ENCODE assay signal across 17 cellular contexts in genomic region chr4:107423677-107424405, GRCh38.
DNase-seq lines count a peak whose midpoint lies in the region; TF ChIP-seq lines count a peak whose summit lies in the region.
"Had no signal": no experiment of that assay in that cellular context is flagged by ENCODE, and none has a peak within 500 bp of the region (broad histone marks: within the 10 kb centered on the region; RNA-seq: fewer than 3 reads in every experiment).

No MANE protein-coding gene starts in this region.

- no peaks in the 10 kb centered on the region for H4K20me1 ChIP-seq in OCI-LY3 (ENCODE audit: insufficient read depth, low read length)

- H3K27ac Mint-ChIP-seq in CD4-positive, alpha-beta memory T cell: no peak overlapping the region
- no peak overlapping the region for H3K27ac Mint-ChIP-seq in activated CD4-positive, alpha-beta T cell treated with anti-CD3 and anti-CD28 coated beads, Interleukin-2, amount 10 ng/mL, durations not matched to agents 7 days and 5 days
- H3K27ac Mint-ChIP-seq: B cell; T-helper 1 cell treated with Interleukin-12 subunit alpha and Interleukin-12 subunit beta and Interleukin-4 antibody, amounts not matched to agents 30 μg/mL and 1 μg/mL, for 36 hours had no signal

- H2AFZ ChIP-seq in OCI-LY3 (ENCODE audit: low read depth, low read length): peak overlapping the region; percentile 83
- H2AFZ ChIP-seq: GM23248, PC-9 had no signal

- DNase-seq in A172 (ENCODE audit: low spot score) (peak; percentile 3), AG10803 (ENCODE audit: low read depth) (peak; percentile 16), fibroblast of pulmonary artery (ENCODE audit: low read depth) (peak; percentile 8), GOT3 (lab: John Stamatoyannopoulos, UW) (no peak), NK-92 (lab: John Stamatoyannopoulos, UW; ENCODE audit: unreplicated experiment) (no peak)
- DNase-seq in CD4-positive, alpha-beta memory T cell: no peak
- DNase-seq in activated CD4-positive, alpha-beta T cell treated with anti-CD3 and anti-CD28 coated beads, Interleukin-2, amount 10 ng/mL, durations not matched to agents 7 days and 5 days: no peak
- DNase-seq: COR-L47, GM23248, NCI-H187 treated with DMSO at 0.1 percent for 48 hours, NCI-H2171, NCI-H446 treated with DMSO at 0.1 percent for 48 hours, NCI-H774, PC-9 had no signal

- H3K36me3 ChIP-seq in OCI-LY3 (replicated peaks; ENCODE audit: low read depth, low read length): no peaks in the 10 kb centered on the region
- H3K36me3 ChIP-seq in CD4-positive, alpha-beta memory T cell (ENCODE audit: insufficient read depth, low read length): no peaks in the 10 kb centered on the region

- H3K27ac ChIP-seq in OCI-LY3 (ENCODE audit: low read length): peak overlapping the region; percentile 24
- no peak overlapping the region for H3K27ac ChIP-seq in CD4-positive, alpha-beta memory T cell (ENCODE audit: low read depth, low read length)
- H3K27ac ChIP-seq: GM23248, PC-9 had no signal

- peak overlapping the region; percentile 55 for H3K4me2 ChIP-seq in OCI-LY3 (ENCODE audit: low read length)
- H3K4me2 ChIP-seq: PC-9 had no signal

- no peaks in the 10 kb centered on the region for H3K36me3 Mint-ChIP-seq in CD4-positive, alpha-beta memory T cell
- H3K36me3 Mint-ChIP-seq in activated CD4-positive, alpha-beta T cell treated with anti-CD3 and anti-CD28 coated beads, Interleukin-2, amount 10 ng/mL, durations not matched to agents 7 days and 5 days (ENCODE audit: low read depth): no peaks in the 10 kb centered on the region

- H3K9me3 Mint-ChIP-seq in CD4-positive, alpha-beta memory T cell: no peaks in the 10 kb centered on the region
- no peaks in the 10 kb centered on the region for H3K9me3 Mint-ChIP-seq in activated CD4-positive, alpha-beta T cell treated with anti-CD3 and anti-CD28 coated beads, Interleukin-2, amount 10 ng/mL, durations not matched to agents 7 days and 5 days

- H3K4me1 Mint-ChIP-seq in CD4-positive, alpha-beta memory T cell: no peaks in the 10 kb centered on the region
- no peaks in the 10 kb centered on the region for H3K4me1 Mint-ChIP-seq in activated CD4-positive, alpha-beta T cell treated with anti-CD3 and anti-CD28 coated beads, Interleukin-2, amount 10 ng/mL, durations not matched to agents 7 days and 5 days
- H3K4me1 Mint-ChIP-seq: B cell had no signal

- intact Hi-C loops in CD4-positive, alpha-beta memory T cell (cut with micrococcal nuclease): no loop called here

- no peaks in the 10 kb centered on the region for H3K79me2 ChIP-seq in OCI-LY3 (ENCODE audit: low read length)

- H3K27me3 ChIP-seq in OCI-LY3 (ENCODE audit: low read depth, low read length): no peaks in the 10 kb centered on the region
- H3K27me3 ChIP-seq in CD4-positive, alpha-beta memory T cell (ENCODE audit: insufficient read depth, low read length): no peaks in the 10 kb centered on the region

- POLR2A ChIA-PET in CD4-positive, alpha-beta memory T cell (lab: Charles Lee; ENCODE audit: partially characterized antibody): no interaction called here
- POLR2A ChIA-PET in activated CD4-positive, alpha-beta T cell treated with anti-CD3 and anti-CD28 coated beads, Interleukin-2, amount 10 ng/mL, durations not matched to agents 7 days and 5 days (lab: Charles Lee): no interaction called here

- peak overlapping the region; percentile 4; the same call in 1 of the 2 replicates for H3K9ac ChIP-seq in OCI-LY3 (ENCODE audit: low read length)
- H3K9ac ChIP-seq: GM23248 had no signal

- TF ChIP-seq CTCF in AG10803 (conservative IDR thresholded peaks at IDR 0.05; ENCODE audit: low read length) (no peak), OCI-LY3 (IDR thresholded peaks at IDR 0.05; ENCODE audit: low read depth, low read length) (no peak), fibroblast of pulmonary artery (IDR thresholded peaks at IDR 0.05; ENCODE audit: low read length, missing control alignments) (no peak)

- H3K4me1 ChIP-seq in OCI-LY3 (ENCODE audit: low read length): peaks cover 30% of the 10 kb centered on the region
- H3K4me1 ChIP-seq in CD4-positive, alpha-beta memory T cell (ENCODE audit: insufficient read depth, low read length): no peaks in the 10 kb centered on the region

- CTCF ChIA-PET in CD4-positive, alpha-beta memory T cell (lab: Charles Lee; ENCODE audit: partially characterized antibody): no interaction called here
- CTCF ChIA-PET in activated CD4-positive, alpha-beta T cell treated with anti-CD3 and anti-CD28 coated beads, Interleukin-2, amount 10 ng/mL, durations not matched to agents 7 days and 5 days (lab: Charles Lee): no interaction called here

- H3K4me3 ChIP-seq in AG10803 (ENCODE audit: low read length) (no peak overlapping the region), OCI-LY3 (ENCODE audit: low read length) (peak overlapping the region; percentile 25), fibroblast of pulmonary artery (replicated peaks; ENCODE audit: low read depth, low read length) (no peak overlapping the region)
- H3K4me3 ChIP-seq in CD4-positive, alpha-beta memory T cell (ENCODE audit: low read length in 2 of 2): no peak overlapping the region
- H3K4me3 ChIP-seq: GM23248, PC-9 had no signal

- no peaks in the 10 kb centered on the region for H3K27me3 Mint-ChIP-seq in CD4-positive, alpha-beta memory T cell
- H3K27me3 Mint-ChIP-seq in activated CD4-positive, alpha-beta T cell treated with anti-CD3 and anti-CD28 coated beads, Interleukin-2, amount 10 ng/mL, durations not matched to agents 7 days and 5 days: no peaks in the 10 kb centered on the region

- H3K9me3 ChIP-seq in OCI-LY3 (ENCODE audit: insufficient read depth, low read length): peaks cover 6% of the 10 kb centered on the region; the same call in 1 of the 2 replicates
- no peaks in the 10 kb centered on the region for H3K9me3 ChIP-seq in CD4-positive, alpha-beta memory T cell (ENCODE audit: control insufficient read depth in 1 of 2, low read length in 2 of 2)

- no peak overlapping the region for H3K4me3 Mint-ChIP-seq in CD4-positive, alpha-beta memory T cell
- no peak overlapping the region for H3K4me3 Mint-ChIP-seq in activated CD4-positive, alpha-beta T cell treated with anti-CD3 and anti-CD28 coated beads, Interleukin-2, amount 10 ng/mL, durations not matched to agents 7 days and 5 days
- H3K4me3 Mint-ChIP-seq: B cell; T-helper 1 cell treated with Interleukin-12 subunit alpha and Interleukin-12 subunit beta and Interleukin-4 antibody, amounts not matched to agents 30 μg/mL and 1 μg/mL, for 36 hours had no signal

Comparison
In these comparisons a context has a peak if more than half of its experiments do, and no peak if none do; other contexts are left out.
1. DNase-seq: peak in A172 (single experiment), AG10803 (single experiment) and fibroblast of pulmonary artery (single experiment); none in CD4-positive, alpha-beta memory T cell (0 of 5), GOT3 (single experiment), activated CD4-positive, alpha-beta T cell treated with anti-CD3 and anti-CD28 coated beads, Interleukin-2, amount 10 ng/mL, durations not matched to agents 7 days and 5 days (single experiment) and NK-92 (single experiment).